ENCODE assay signal across 8 cellular contexts in the genomic region with DNA sequence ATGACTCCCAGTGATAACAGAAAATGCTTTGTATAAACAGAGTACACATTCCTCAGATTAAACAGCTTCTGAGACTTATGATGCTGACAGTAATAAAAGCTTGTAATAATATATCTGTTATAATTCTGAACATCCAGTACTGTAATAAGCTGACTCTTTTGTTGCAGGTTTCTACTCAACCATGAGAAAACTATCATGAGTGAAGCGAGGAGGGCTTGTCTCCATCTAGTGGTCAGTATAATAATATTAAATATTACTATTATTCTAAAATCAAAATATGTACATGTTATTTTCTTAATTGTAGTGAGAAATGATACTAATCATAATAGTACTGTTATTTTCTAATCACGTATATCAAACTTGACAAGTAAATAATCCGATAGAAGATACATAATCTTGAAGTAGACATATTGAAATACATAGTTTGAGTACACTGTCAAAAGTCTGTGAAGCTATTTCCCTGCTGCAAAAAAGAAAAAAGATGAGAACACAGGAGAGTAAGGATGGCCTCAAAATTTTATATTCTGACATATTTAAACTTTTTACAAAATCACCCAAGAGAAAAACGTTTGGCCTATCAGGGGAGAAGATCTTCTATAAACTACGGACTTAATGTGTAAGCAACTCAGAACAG.
DNase-seq lines count a peak whose midpoint lies in the region; ATAC-seq and TF ChIP-seq lines count a peak whose summit lies in the region.

No MANE protein-coding gene starts in this region.

- H3K27me3 ChIP-seq in vagina, result no peaks in the 10 kb centered on the region

- no peak for TF ChIP-seq POLR2A in vagina (IDR thresholded peaks at IDR 0.05)

- no peaks in the 10 kb centered on the region for H3K9me3 Mint-ChIP-seq in stimulated activated memory B cell treated with anti-CD40 and anti-IgM and Interleukin-4, amounts not matched to agents 10 μg/mL and 1 μg/mL and 100 μg/mL, for 72 hours

- no peaks in the 10 kb centered on the region for H3K36me3 ChIP-seq in vagina

- CTCF ChIA-PET in AG04449 (lab: Yijun Ruan, JAX), result interaction anchor here (0.5 to 7.2 kb wide), 45 partner anchors 9 to 523 kb away, joined by 3 to 106 read pairs (median 6); a partner anchor contains a TSS

- H3K27me3 Mint-ChIP-seq in stimulated activated memory B cell treated with anti-CD40 and anti-IgM and Interleukin-4, amounts not matched to agents 10 μg/mL and 1 μg/mL and 100 μg/mL, for 72 hours, result peaks cover 11% of the 10 kb centered on the region

- no peak for ATAC-seq in stimulated activated memory B cell treated with anti-CD40 and anti-IgM and Interleukin-4, amounts not matched to agents 10 μg/mL and 1 μg/mL and 100 μg/mL, for 72 hours
- ATAC-seq in activated CD4-positive, CD25-positive, alpha-beta regulatory T cell treated with anti-CD3 and anti-CD28 coated beads, Interleukin-2, amount 50 U/mL, for 24 hours, result no peak

- intact Hi-C loops in vagina (cut with DNase I) (loop anchor here (10.0 kb wide), 1 partner anchor 293 kb away; no protein-coding TSS in a partner anchor), posterior cingulate gyrus (cut with DNase I) (loop anchor here (2.0 kb wide), 1 partner anchor 293 kb away; no protein-coding TSS in a partner anchor)

- DNase-seq in AG04449 (ENCODE audit: low read depth, low spot score) (no peak), HCEC 1CT (peak; percentile 52), SKM-1 treated with dmso at 0.1 percent for 144 hours (lab: John Stamatoyannopoulos, UW; ENCODE audit: unreplicated experiment) (peak; percentile 4), glomerular endothelial cell (ENCODE audit: extremely low read depth, low read depth, low spot score) (peak; percentile 23), vagina (ENCODE audit: extremely low spot score in 2 of 2) (no peak), posterior cingulate gyrus (no peak)

- H3K4me3 Mint-ChIP-seq in stimulated activated memory B cell treated with anti-CD40 and anti-IgM and Interleukin-4, amounts not matched to agents 10 μg/mL and 1 μg/mL and 100 μg/mL, for 72 hours, result no peak overlapping the region

- no peaks in the 10 kb centered on the region for H3K4me1 Mint-ChIP-seq in stimulated activated memory B cell treated with anti-CD40 and anti-IgM and Interleukin-4, amounts not matched to agents 10 μg/mL and 1 μg/mL and 100 μg/mL, for 72 hours

- no peak overlapping the region for H3K27ac Mint-ChIP-seq in stimulated activated memory B cell treated with anti-CD40 and anti-IgM and Interleukin-4, amounts not matched to agents 10 μg/mL and 1 μg/mL and 100 μg/mL, for 72 hours

- no peaks in the 10 kb centered on the region for H3K9me3 ChIP-seq in vagina

- POLR2A ChIA-PET in AG04449 (lab: Yijun Ruan, JAX), result interaction anchor here (1.0 to 1.9 kb wide), 2 partner anchors 268 to 271 kb away, joined by 5 to 24 read pairs; a partner anchor contains a TSS

- H3K4me3 ChIP-seq in AG04449 (ENCODE audit: low read depth, low read length) (no peak overlapping the region), vagina (no peak overlapping the region)

- H3K27ac ChIP-seq in vagina, result no peak overlapping the region

- TF ChIP-seq CTCF in AG04449 (IDR thresholded peaks at IDR 0.05; ENCODE audit: insufficient read depth, low read length, missing control alignments) (peak; percentile 13), vagina (IDR thresholded peaks at IDR 0.05) (peak in 2 of 3 experiments; percentile 32 to 34)

- no peaks in the 10 kb centered on the region for H3K36me3 Mint-ChIP-seq in stimulated activated memory B cell treated with anti-CD40 and anti-IgM and Interleukin-4, amounts not matched to agents 10 μg/mL and 1 μg/mL and 100 μg/mL, for 72 hours

- H3K4me1 ChIP-seq in vagina, result no peaks in the 10 kb centered on the region

Comparison
In these comparisons a context has a peak if more than half of its experiments do, and no peak if none do; other contexts are left out.
1. DNase-seq: peak in HCEC 1CT (single experiment), SKM-1 treated with dmso at 0.1 percent for 144 hours (single experiment) and glomerular endothelial cell (single experiment); none in AG04449 (single experiment), vagina (0 of 2) and posterior cingulate gyrus (0 of 10).